30 cellular contexts compared by ENCODE assay signal in genomic region chr3:93910085-93910484, GRCh38.
DNase-seq lines count a peak whose midpoint lies in the region; ATAC-seq, FAIRE-seq and TF ChIP-seq lines count a peak whose summit lies in the region.
"Had no signal": no experiment of that assay in that cellular context is flagged by ENCODE, and none has a peak within 500 bp of the region (broad histone marks: within the 10 kb centered on the region; RNA-seq: fewer than 3 reads in every experiment).

No MANE protein-coding gene starts in this region.

- H3K4me1 ChIP-seq in astrocyte (ENCODE audit: insufficient read depth, low read length) (no peaks in the 10 kb centered on the region), smooth muscle cell (ENCODE audit: low read depth) (no peaks in the 10 kb centered on the region)
- H3K4me1 ChIP-seq: body of pancreas had no signal

- ATAC-seq in HG03095 (IDR thresholded peaks at IDR 0.05; ENCODE audit: unreplicated experiment), result no peak
- ATAC-seq: body of pancreas, Panc1 had no signal

- H3K4me3 Mint-ChIP-seq in astrocyte (ENCODE audit: unreplicated experiment), result no peak overlapping the region
- H3K4me3 Mint-ChIP-seq: activated CD4-positive, alpha-beta memory T cell treated with anti-CD3 and anti-CD28 coated beads, Interleukin-2, amount 10 ng/mL, durations not matched to agents 7 days and 5 days; activated T-helper 1 cell treated with anti-CD3 and anti-CD28 coated beads, Interleukin-12 subunit alpha, Interleukin-12 subunit beta, Interleukin-2, Interleukin-4 antibody, amounts not matched to agents 30 ng/mL and 10 ng/mL and 1 ng/mL, durations not matched to agents 14 hours and 24 hours and 36 hours; H9 had no signal

- H3K27ac Mint-ChIP-seq in astrocyte (ENCODE audit: unreplicated experiment), result no peak overlapping the region
- H3K27ac Mint-ChIP-seq: activated CD4-positive, alpha-beta memory T cell treated with anti-CD3 and anti-CD28 coated beads, Interleukin-2, amount 10 ng/mL, durations not matched to agents 7 days and 5 days; activated T-helper 1 cell treated with anti-CD3 and anti-CD28 coated beads, Interleukin-12 subunit alpha, Interleukin-12 subunit beta, Interleukin-2, Interleukin-4 antibody, amounts not matched to agents 30 ng/mL and 10 ng/mL and 1 ng/mL, durations not matched to agents 14 hours and 24 hours and 36 hours; H9 had no signal

- H3K9ac ChIP-seq in astrocyte (ENCODE audit: low read length) (no peak overlapping the region), smooth muscle cell (ENCODE audit: low read depth) (no peak overlapping the region)

- H3K4me1 Mint-ChIP-seq in astrocyte (ENCODE audit: low read depth, unreplicated experiment), result no peaks in the 10 kb centered on the region
- H3K4me1 Mint-ChIP-seq: activated CD4-positive, alpha-beta memory T cell treated with anti-CD3 and anti-CD28 coated beads, Interleukin-2, amount 10 ng/mL, durations not matched to agents 7 days and 5 days; H9 had no signal

- no peak overlapping the region for H3K27ac ChIP-seq in astrocyte (ENCODE audit: low read depth, low read length)
- no peak overlapping the region for H3K27ac ChIP-seq in smooth muscle cell (ENCODE audit: low read depth)
- H3K27ac ChIP-seq: body of pancreas, dorsolateral prefrontal cortex, sigmoid colon had no signal

- H2AFZ ChIP-seq in astrocyte (ENCODE audit: low read depth, low read length) (no peak overlapping the region), smooth muscle cell (ENCODE audit: low read depth) (no peak overlapping the region)

- FAIRE-seq in astrocyte (lab: Jason Lieb, UNC), result no peak
- FAIRE-seq: GM12891 had no signal

- H3K4me2 ChIP-seq in astrocyte (ENCODE audit: low read length) (no peak overlapping the region), smooth muscle cell (no peak overlapping the region)

- TF ChIP-seq CTCF in astrocyte (IDR thresholded peaks at IDR 0.05; ENCODE audit: insufficient read depth, low read depth, low read length), result no peak
- no peak for TF ChIP-seq CTCF in fibroblast of villous mesenchyme (IDR thresholded peaks at IDR 0.05; ENCODE audit: insufficient read depth, low read depth, low read length)
- no peak for TF ChIP-seq CTCF in smooth muscle cell (IDR thresholded peaks at IDR 0.05; ENCODE audit: borderline replicate concordance, insufficient read depth, poor library complexity, severe bottlenecking)

- H3K9me3 ChIP-seq in astrocyte (ENCODE audit: insufficient read depth, low read depth, low read length) (no peaks in the 10 kb centered on the region), smooth muscle cell (replicated peaks; ENCODE audit: low read depth) (no peaks in the 10 kb centered on the region)
- H3K9me3 ChIP-seq: body of pancreas, sigmoid colon had no signal

- peaks cover 8% of the 10 kb centered on the region for H3K9me3 Mint-ChIP-seq in astrocyte (ENCODE audit: unreplicated experiment)
- H3K9me3 Mint-ChIP-seq: activated CD4-positive, alpha-beta memory T cell treated with anti-CD3 and anti-CD28 coated beads, Interleukin-2, amount 10 ng/mL, durations not matched to agents 7 days and 5 days; activated T-helper 1 cell treated with anti-CD3 and anti-CD28 coated beads, Interleukin-12 subunit alpha, Interleukin-12 subunit beta, Interleukin-2, Interleukin-4 antibody, amounts not matched to agents 30 ng/mL and 10 ng/mL and 1 ng/mL, durations not matched to agents 14 hours and 24 hours and 36 hours had no signal

- DNase-seq in LHCN-M2 (ENCODE audit: low read depth) (peak; percentile 4), astrocyte (ENCODE audit: low read depth) (peak; percentile 2), fibroblast of villous mesenchyme (ENCODE audit: low read depth) (peak; percentile 26), myocyte (ENCODE audit: low read depth) (peak; percentile 9), NCI-H1436 (lab: John Stamatoyannopoulos, UW) (no peak), smooth muscle cell (lab: John Stamatoyannopoulos, UW; ENCODE audit: unreplicated experiment) (no peak)
- DNase-seq: activated CD4-positive, alpha-beta memory T cell treated with anti-CD3 and anti-CD28 coated beads, Interleukin-2, amount 10 ng/mL, durations not matched to agents 7 days and 5 days; activated CD8-positive, alpha-beta memory T cell treated with anti-CD3 and anti-CD28 coated beads, Interleukin-2, amount 50 U/mL, for 4 hours; activated naive CD4-positive, alpha-beta T cell treated with Interleukin-2 at 50 U/mL for 16 hours; body of pancreas; C1 segment of cervical spinal cord; COR-L47; DMS53; dorsolateral prefrontal cortex; foreskin melanocyte; H9; Karpas-422; MV-4-11; NCI-H1436 treated with DMSO at 0.1 percent for 48 hours; NCI-H226; NCI-H526 treated with DMSO at 0.1 percent for 48 hours; posterior cingulate gyrus; SIG-M5; sigmoid colon; stimulated activated CD4-positive, alpha-beta T cell treated with anti-CD3 and anti-CD28 coated beads, Interleukin-4, amount 100 ng/mL, for 24 hours had no signal

- H3K79me2 ChIP-seq in astrocyte (ENCODE audit: insufficient read depth, low read length), result no peaks in the 10 kb centered on the region
- H3K79me2 ChIP-seq in smooth muscle cell (ENCODE audit: low read depth), result no peaks in the 10 kb centered on the region

- no peaks in the 10 kb centered on the region for H3K36me3 Mint-ChIP-seq in astrocyte (ENCODE audit: low read depth, unreplicated experiment)

- H3K27me3 ChIP-seq in astrocyte (ENCODE audit: insufficient read depth, low read length) (no peaks in the 10 kb centered on the region), smooth muscle cell (ENCODE audit: low read depth) (no peaks in the 10 kb centered on the region)
- H3K27me3 ChIP-seq: body of pancreas, dorsolateral prefrontal cortex, sigmoid colon, tibial nerve had no signal

- H4K20me1 ChIP-seq in astrocyte (ENCODE audit: insufficient read depth, low read length), result no peaks in the 10 kb centered on the region
- H4K20me1 ChIP-seq in smooth muscle cell (ENCODE audit: low read depth), result no peaks in the 10 kb centered on the region

- no peaks in the 10 kb centered on the region for H3K27me3 Mint-ChIP-seq in astrocyte (ENCODE audit: low read depth, unreplicated experiment)
- H3K27me3 Mint-ChIP-seq: activated CD4-positive, alpha-beta memory T cell treated with anti-CD3 and anti-CD28 coated beads, Interleukin-2, amount 10 ng/mL, durations not matched to agents 7 days and 5 days had no signal

- no peaks in the 10 kb centered on the region for H3F3A ChIP-seq in smooth muscle cell (ENCODE audit: low read depth)

- H3K36me3 ChIP-seq in astrocyte (ENCODE audit: insufficient read depth, low read length) (no peaks in the 10 kb centered on the region), smooth muscle cell (ENCODE audit: low read depth) (no peaks in the 10 kb centered on the region)
- H3K36me3 ChIP-seq: sigmoid colon had no signal

- H3K4me3 ChIP-seq in astrocyte (ENCODE audit: insufficient read depth, low read depth, low read length), result no peak overlapping the region
- H3K4me3 ChIP-seq in fibroblast of villous mesenchyme (ENCODE audit: low read depth, low read length), result no peak overlapping the region
- no peak overlapping the region for H3K4me3 ChIP-seq in smooth muscle cell
- H3K4me3 ChIP-seq: body of pancreas, dorsolateral prefrontal cortex, sigmoid colon, tibial nerve had no signal

Comparison
In these comparisons a context has a peak if more than half of its experiments do, and no peak if none do; other contexts are left out.
1. DNase-seq: peak in LHCN-M2 (single experiment), astrocyte (single experiment), fibroblast of villous mesenchyme (single experiment) and myocyte (single experiment); none in NCI-H1436 (single experiment) and smooth muscle cell (single experiment).